In genomic region chr10:68133553-68133952, GRCh38 we compare ENCODE assay signal across 17 cellular contexts. TPM values are rescaled to one million over a fixed set of nuclear protein-coding genes. Genes with fewer than 3 reads are reported as not detected.
A peak's percentile ranks its signal among the peaks of the same experiment; 100 is the strongest.
DNase-seq lines count a peak whose midpoint lies in the region; ATAC-seq, FAIRE-seq and TF ChIP-seq lines count a peak whose summit lies in the region.
"Had no signal": no experiment of that assay in that cellular context is flagged by ENCODE, and none has a peak within 500 bp of the region (broad histone marks: within the 10 kb centered on the region; RNA-seq: fewer than 3 reads in every experiment).

No MANE protein-coding gene starts in this region.

- no peaks in the 10 kb centered on the region for H3K4me1 Mint-ChIP-seq in progenitor cell of endocrine pancreas (ENCODE audit: low read depth)
- no peaks in the 10 kb centered on the region for H3K4me1 Mint-ChIP-seq in CD8-positive, alpha-beta memory T cell
- H3K4me1 Mint-ChIP-seq: activated CD4-positive, alpha-beta T cell treated with anti-CD3 and anti-CD28 coated beads, Interleukin-2, amount 10 ng/mL, durations not matched to agents 7 days and 5 days; memory B cell had no signal

- CTCF ChIA-PET in HEK293 (lab: Yijun Ruan, JAX): no interaction called here
- CTCF ChIA-PET in CD8-positive, alpha-beta memory T cell (lab: Charles Lee): interaction anchor here (1.4 kb wide), 1 partner anchor 22 kb away, joined by 4 read pairs; no protein-coding TSS in a partner anchor

- peak overlapping the region; percentile 99 for H3K27ac ChIP-seq in ACC112 (ENCODE audit: low read depth, low read length)
- H3K27ac ChIP-seq in HEK293 (ENCODE audit: extremely low read depth, low read depth, low read length): no peak overlapping the region
- no peak overlapping the region for H3K27ac ChIP-seq in CD8-positive, alpha-beta memory T cell (ENCODE audit: low read depth, low read length)
- H3K27ac ChIP-seq: coronary artery had no signal

- POLR2A ChIA-PET in HEK293 (lab: Yijun Ruan, JAX): no interaction called here
- POLR2A ChIA-PET in CD8-positive, alpha-beta memory T cell (lab: Charles Lee): no interaction called here

- peak; percentile 50 for FAIRE-seq in bronchial epithelial cell (lab: Jason Lieb, UNC)
- FAIRE-seq: RCC 7860 had no signal

- H3K4me1 ChIP-seq in ACC112 (ENCODE audit: control insufficient read depth, insufficient read depth, low read length, unreplicated experiment): peaks cover 38% of the 10 kb centered on the region
- peaks cover 18% of the 10 kb centered on the region for H3K4me1 ChIP-seq in HEK293 (ENCODE audit: control insufficient read depth, insufficient read depth, low read length)
- H3K4me1 ChIP-seq in CD8-positive, alpha-beta memory T cell (ENCODE audit: insufficient read depth, low read length): no peaks in the 10 kb centered on the region

- H3K27me3 ChIP-seq in ACC112 (ENCODE audit: insufficient read depth, low read length) (no peaks in the 10 kb centered on the region), bronchial epithelial cell (ENCODE audit: control insufficient read depth, insufficient read depth, low read length) (no peaks in the 10 kb centered on the region)
- no peaks in the 10 kb centered on the region for H3K27me3 ChIP-seq in CD8-positive, alpha-beta memory T cell (ENCODE audit: insufficient read depth, low read length, poor library complexity, severe bottlenecking)

- ATAC-seq in GM18858 (IDR thresholded peaks at IDR 0.05; ENCODE audit: unreplicated experiment): no peak

- no peak overlapping the region for H3K4me3 Mint-ChIP-seq in progenitor cell of endocrine pancreas (ENCODE audit: low read depth)
- no peak overlapping the region for H3K4me3 Mint-ChIP-seq in CD8-positive, alpha-beta memory T cell
- H3K4me3 Mint-ChIP-seq: activated CD4-positive, alpha-beta T cell treated with anti-CD3 and anti-CD28 coated beads, Interleukin-2, amount 10 ng/mL, durations not matched to agents 7 days and 5 days; CD4-positive, CD25-positive, alpha-beta regulatory T cell; memory B cell; nephron had no signal

- H3K4me3 ChIP-seq in ACC112 (ENCODE audit: low read depth, low read length) (no peak overlapping the region), HEK293 (ENCODE audit: low read depth, low read length) (no peak overlapping the region), bronchial epithelial cell (ENCODE audit: low read depth, low read length) (no peak overlapping the region)
- no peak overlapping the region for H3K4me3 ChIP-seq in CD8-positive, alpha-beta memory T cell (ENCODE audit: low read length)
- H3K4me3 ChIP-seq: coronary artery had no signal

- no peaks in the 10 kb centered on the region for H3K9me3 ChIP-seq in HEK293 (ENCODE audit: control insufficient read depth, insufficient read depth, low read depth, low read length)
- H3K9me3 ChIP-seq in CD8-positive, alpha-beta memory T cell (ENCODE audit: low read length): no peaks in the 10 kb centered on the region

- TF ChIP-seq CTCF in HEK293 (tag by site-specific recombination; IDR thresholded peaks at IDR 0.05) (no peak), bronchial epithelial cell (IDR thresholded peaks at IDR 0.05; ENCODE audit: insufficient read depth, low read length, severe bottlenecking) (no peak), progenitor cell of endocrine pancreas (IDR thresholded peaks at IDR 0.05; ENCODE audit: unreplicated experiment) (no peak)

- no peak for DNase-seq in bronchial epithelial cell (ENCODE audit: low read depth)
- DNase-seq in lung microvascular endothelial cell (ENCODE audit: low read depth in 2 of 2): peak; percentile 85 to 90
- DNase-seq in progenitor cell of endocrine pancreas (ENCODE audit: low spot score, unreplicated experiment): no peak
- DNase-seq in NCI-H1105 treated with DMSO at 0.1 percent for 48 hours (lab: John Stamatoyannopoulos, UW): no peak
- no peak for DNase-seq in CD8-positive, alpha-beta memory T cell
- DNase-seq: activated CD4-positive, alpha-beta T cell treated with anti-CD3 and anti-CD28 coated beads, Interleukin-2, amount 10 ng/mL, durations not matched to agents 7 days and 5 days; activated CD8-positive, alpha-beta memory T cell treated with anti-CD3 and anti-CD28 coated beads, Interleukin-2, amount 50 U/mL, for 48 hours; CD4-positive, CD25-positive, alpha-beta regulatory T cell; DMS79 treated with DMSO at 0.1 percent for 48 hours; NCI-H69 had no signal

- no peak overlapping the region for H3K27ac Mint-ChIP-seq in progenitor cell of endocrine pancreas
- H3K27ac Mint-ChIP-seq in CD8-positive, alpha-beta memory T cell: no peak overlapping the region
- H3K27ac Mint-ChIP-seq: activated CD4-positive, alpha-beta T cell treated with anti-CD3 and anti-CD28 coated beads, Interleukin-2, amount 10 ng/mL, durations not matched to agents 7 days and 5 days; CD4-positive, CD25-positive, alpha-beta regulatory T cell; memory B cell had no signal

- H3K36me3 ChIP-seq in ACC112 (ENCODE audit: insufficient read depth, low read length) (no peaks in the 10 kb centered on the region), HEK293 (ENCODE audit: control insufficient read depth in 2 of 2, insufficient read depth in 1 of 2, low read length in 2 of 2) (no peaks in the 10 kb centered on the region), bronchial epithelial cell (ENCODE audit: control insufficient read depth, insufficient read depth, low read length) (no peaks in the 10 kb centered on the region)
- no peaks in the 10 kb centered on the region for H3K36me3 ChIP-seq in CD8-positive, alpha-beta memory T cell (ENCODE audit: insufficient read depth, low read length)

- no peaks in the 10 kb centered on the region for H3K79me2 ChIP-seq in ACC112 (ENCODE audit: control insufficient read depth, insufficient read depth, low read length, unreplicated experiment)

- H3K36me3 Mint-ChIP-seq in progenitor cell of endocrine pancreas (ENCODE audit: insufficient read depth): no peaks in the 10 kb centered on the region
- no peaks in the 10 kb centered on the region for H3K36me3 Mint-ChIP-seq in CD8-positive, alpha-beta memory T cell
- H3K36me3 Mint-ChIP-seq: CD4-positive, CD25-positive, alpha-beta regulatory T cell; memory B cell had no signal

- H3K9me3 Mint-ChIP-seq in progenitor cell of endocrine pancreas (ENCODE audit: low read depth): no peaks in the 10 kb centered on the region
- peaks cover 0 to 2% (median 0%) of the 10 kb centered on the region in 5 donors for H3K9me3 Mint-ChIP-seq in CD8-positive, alpha-beta memory T cell
- H3K9me3 Mint-ChIP-seq: activated CD4-positive, alpha-beta T cell treated with anti-CD3 and anti-CD28 coated beads, Interleukin-2, amount 10 ng/mL, durations not matched to agents 7 days and 5 days; memory B cell; nephron had no signal

- H3K27me3 Mint-ChIP-seq in progenitor cell of endocrine pancreas: no peaks in the 10 kb centered on the region
- H3K27me3 Mint-ChIP-seq in CD8-positive, alpha-beta memory T cell: peaks cover 4 to 8% of the 10 kb centered on the region in 2 donors
- H3K27me3 Mint-ChIP-seq: activated CD4-positive, alpha-beta T cell treated with anti-CD3 and anti-CD28 coated beads, Interleukin-2, amount 10 ng/mL, durations not matched to agents 7 days and 5 days had no signal

- no peak overlapping the region for H2AFZ ChIP-seq in ACC112 (ENCODE audit: low read length, unreplicated experiment)

TF ChIP-seq in HEK293, 187 proteins besides CTCF, POLR2A, EP300 and RAD21:
- TF ChIP-seq ZNF157 (tag by site-specific recombination; IDR thresholded peaks at IDR 0.05) (no peak), ZNF600 (tag by site-specific recombination; IDR thresholded peaks at IDR 0.05) (peak; percentile 67; the same call in 1 of the 2 replicates)

RNA-seq across cellular contexts. Expression of gene MYPN, which starts 24.3 kb away (rescaled TPM):
- not detected in 2 replicates for total RNA-seq in bronchial epithelial cell
- total RNA-seq in lung microvascular endothelial cell: not detected in 2 replicates
- total RNA-seq in progenitor cell of endocrine pancreas: 0.05 and 0.22 TPM in 2 replicates
- not detected for total RNA-seq in CD8-positive, alpha-beta memory T cell
- not detected for polyA plus RNA-seq in CD8-positive, alpha-beta memory T cell
- total RNA-seq: activated CD4-positive, alpha-beta T cell treated with anti-CD3 and anti-CD28 coated beads, Interleukin-2, amount 10 ng/mL, durations not matched to agents 7 days and 5 days; CD4-positive, CD25-positive, alpha-beta regulatory T cell had no signal
- polyA plus RNA-seq: CD4-positive, CD25-positive, alpha-beta regulatory T cell had no signal

RNA-seq across cellular contexts. Expression of gene HERC4, which starts 58.5 kb away (rescaled TPM):
- total RNA-seq in bronchial epithelial cell (34.6 and 37.9 TPM in 2 replicates), lung microvascular endothelial cell (26.4 and 35.1 TPM in 2 replicates), progenitor cell of endocrine pancreas (62.1 and 63.8 TPM in 2 replicates)
- total RNA-seq in CD8-positive, alpha-beta memory T cell: 10 to 100 TPM; 41.0 to 41.6 TPM
- polyA plus RNA-seq in CD8-positive, alpha-beta memory T cell: 19.0 TPM

Comparison
In these comparisons a context has a peak if more than half of its experiments do, and no peak if none do; other contexts are left out.
1. DNase-seq: peak in lung microvascular endothelial cell (2 of 2); none in bronchial epithelial cell (single experiment), progenitor cell of endocrine pancreas (single experiment), NCI-H1105 treated with DMSO at 0.1 percent for 48 hours (single experiment) and CD8-positive, alpha-beta memory T cell (0 of 5).